ENCODE assay signal across 1 cellular context in genomic region chr2:202588647-202589581, GRCh38.
A peak's percentile ranks its signal among the peaks of the same experiment; 100 is the strongest.
TF ChIP-seq lines count a peak whose summit lies in the region.

No MANE protein-coding gene starts in this region.

TF ChIP-seq in HepG2, 621 proteins besides CTCF, POLR2A, EP300 and RAD21 (continued from another document and continues in another):
- no peak; the same call in 1 of the 2 replicates for TF ChIP-seq HMGXB3 (CRISPR knock-in tag; IDR thresholded peaks at IDR 0.05; ENCODE audit: borderline replicate concordance)
- no peak for TF ChIP-seq KLF11 (CRISPR knock-in tag; IDR thresholded peaks at IDR 0.05)
- TF ChIP-seq ZBTB4 (CRISPR knock-in tag; IDR thresholded peaks at IDR 0.05; ENCODE audit: borderline replicate concordance): peak; percentile 71; the same call in 1 of the 2 replicates
- TF ChIP-seq SALL1 (CRISPR knock-in tag; IDR thresholded peaks at IDR 0.05): peak; percentile 93
- no peak for TF ChIP-seq ZNF850 (CRISPR knock-in tag; conservative IDR thresholded peaks at IDR 0.05)
- TF ChIP-seq TCF7 (IDR thresholded peaks at IDR 0.05; ENCODE audit: low read depth): 0 out of 2 replicates have a peak, but pooled peaks have one; percentile 12
- TF ChIP-seq LBX2 (CRISPR knock-in tag; IDR thresholded peaks at IDR 0.05; ENCODE audit: borderline replicate concordance): no peak
- peak; percentile 71 for TF ChIP-seq ZSCAN31 (CRISPR knock-in tag; IDR thresholded peaks at IDR 0.05; ENCODE audit: low read depth)
- TF ChIP-seq CBX1 (IDR thresholded peaks at IDR 0.05; ENCODE audit: low read depth): no peak
- TF ChIP-seq CEBPG (CRISPR knock-in tag; IDR thresholded peaks at IDR 0.05): no peak; the same call in 1 of the 2 replicates
- 0 out of 2 replicates have a peak, but pooled peaks have one; percentile 16 for TF ChIP-seq NR2F2 (IDR thresholded peaks at IDR 0.05; ENCODE audit: borderline replicate concordance, low read depth)
- TF ChIP-seq CAMTA2 (CRISPR knock-in tag; IDR thresholded peaks at IDR 0.05; ENCODE audit: borderline replicate concordance): no peak
- peak; percentile 37; the same call in 1 of the 2 replicates for TF ChIP-seq KDM5B (CRISPR knock-in tag; IDR thresholded peaks at IDR 0.05; ENCODE audit: borderline replicate concordance)
- TF ChIP-seq E2F1 (CRISPR knock-in tag; IDR thresholded peaks at IDR 0.05): no peak
- no peak for TF ChIP-seq ZNF496 (CRISPR knock-in tag; IDR thresholded peaks at IDR 0.05; ENCODE audit: insufficient replicate concordance)
- TF ChIP-seq KLF12 (CRISPR knock-in tag; IDR thresholded peaks at IDR 0.05; ENCODE audit: borderline replicate concordance): 0 out of 2 replicates have a peak, but pooled peaks have one; percentile 63
- TF ChIP-seq PTBP1 (IDR thresholded peaks at IDR 0.05; ENCODE audit: low read depth, low read length, poor library complexity, severe bottlenecking): no peak
- TF ChIP-seq CENPT (CRISPR knock-in tag; IDR thresholded peaks at IDR 0.05; ENCODE audit: low read depth): no peak
- no peak for TF ChIP-seq THRA (CRISPR knock-in tag; IDR thresholded peaks at IDR 0.05; ENCODE audit: borderline replicate concordance)
- no peak; the same call in 1 of the 2 replicates for TF ChIP-seq ZNF709 (CRISPR knock-in tag; IDR thresholded peaks at IDR 0.05)
- no peak for TF ChIP-seq ZBTB10 (CRISPR knock-in tag; IDR thresholded peaks at IDR 0.05; ENCODE audit: borderline replicate concordance)
- TF ChIP-seq ZNF691 (CRISPR knock-in tag; IDR thresholded peaks at IDR 0.05; ENCODE audit: borderline replicate concordance, low read depth): peak; percentile 83; the same call in 1 of the 2 replicates
- no peak for TF ChIP-seq AHDC1 (CRISPR knock-in tag; IDR thresholded peaks at IDR 0.05; ENCODE audit: borderline replicate concordance)
- no peak for TF ChIP-seq BRCA1 (CRISPR knock-in tag; IDR thresholded peaks at IDR 0.05)
